37 cellular contexts compared by ENCODE assay signal in the genomic region with DNA sequence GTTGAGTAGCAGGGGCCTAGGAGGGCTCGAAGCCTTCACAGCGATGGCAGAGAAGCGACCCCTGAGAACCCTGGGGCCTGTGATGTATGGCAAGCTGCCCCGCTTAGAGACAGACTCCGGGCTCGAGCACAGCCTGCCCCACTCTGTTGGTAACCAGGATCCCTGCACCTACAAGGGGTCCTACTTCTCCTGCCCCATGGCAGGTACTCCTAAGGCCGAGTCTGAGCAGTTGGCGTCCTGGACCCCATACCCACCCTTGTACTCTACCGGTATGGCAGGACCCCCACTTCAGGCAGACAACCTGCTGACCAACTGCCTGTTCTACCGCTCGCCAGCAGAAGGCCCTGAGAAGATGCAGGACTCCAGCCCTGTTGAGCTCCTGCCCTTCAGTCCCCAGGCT. TPM values are rescaled to one million over a fixed set of nuclear protein-coding genes. Genes with fewer than 3 reads are reported as not detected.
"Had no signal": no experiment of that assay in that cellular context is flagged by ENCODE, and none has a peak within 500 bp of the region (broad histone marks: within the 10 kb centered on the region; RNA-seq: fewer than 3 reads in every experiment).

No MANE protein-coding gene starts in this region.

- H3K9me3 ChIP-seq: Peyer's patch had no signal

- ATAC-seq: activated naive CD8-positive, alpha-beta T cell treated with anti-CD3 and anti-CD28 coated beads, Interleukin-2, amount 50 U/mL, for 24 hours; activated T-cell treated with anti-CD3 and anti-CD28 coated beads, Interleukin-2, amount 50 U/mL, for 4 hours had no signal

- H3K27me3 ChIP-seq: Peyer's patch had no signal

- H3K27ac ChIP-seq: KMS-11 had no signal

- H3K9me3 Mint-ChIP-seq: activated B cell treated with CpG ODN at 0.5 μM for 24 hours; activated CD4-positive, alpha-beta memory T cell treated with anti-CD3 and anti-CD28 coated beads for 36 hours; activated naive CD4-positive, alpha-beta T cell treated with anti-CD3 and anti-CD28 coated beads, Interleukin-2, amount 10 ng/mL, durations not matched to agents 7 days and 5 days; activated naive CD8-positive, alpha-beta T cell treated with anti-CD3 and anti-CD28 coated beads, Interleukin-2, amount 50 U/mL, for 24 hours; activated T-cell treated with anti-CD3 and anti-CD28 coated beads, Interleukin-2, amount 50 U/mL, for 4 hours; brain had no signal

- H3K4me3 ChIP-seq: Peyer's patch had no signal

- DNase-seq: activated B cell treated with CpG ODN at 0.5 μM for 24 hours; activated CD4-positive, alpha-beta memory T cell treated with anti-CD3 and anti-CD28 coated beads for 36 hours; activated CD4-positive, alpha-beta T cell treated with anti-CD3 and anti-CD28 coated beads for 4 hours; activated CD4-positive, alpha-beta T cell treated with anti-CD3 and anti-CD28 coated beads, Interleukin-2, amount 50 U/mL, for 1 hour; activated CD4-positive, CD25-positive, alpha-beta regulatory T cell treated with anti-CD3 and anti-CD28 coated beads, Interleukin-2, amount 50 U/mL, for 72 hours; activated CD8-positive, alpha-beta memory T cell treated with anti-CD3 and anti-CD28 coated beads, Interleukin-2, amount 50 U/mL, for 4 hours; activated effector memory CD4-positive, alpha-beta T cell treated with Interleukin-2 at 50 U/mL for 16 hours; activated naive CD4-positive, alpha-beta T cell treated with anti-CD3 and anti-CD28 coated beads, Interleukin-2, amount 10 ng/mL, durations not matched to agents 7 days and 5 days; activated naive CD8-positive, alpha-beta T cell treated with anti-CD3 and anti-CD28 coated beads, Interleukin-2, amount 50 U/mL, for 24 hours; activated T-cell treated with anti-CD3 and anti-CD28 coated beads for 4 hours; activated T-cell treated with anti-CD3 and anti-CD28 coated beads, Interleukin-2, amount 50 U/mL, for 4 hours; anterior cingulate cortex; caudate nucleus; cerebellar nuclear complex; NCI-H1092 treated with DMSO at 0.1 percent for 48 hours; NCI-H1417; NCI-H187 treated with DMSO at 0.1 percent for 48 hours; NCI-H2081; NCI-H2171 treated with DMSO at 0.1 percent for 48 hours; NCI-H2227 treated with DMSO at 0.1 percent for 48 hours; NCI-H446; NCI-H510A treated with DMSO at 0.1 percent for 48 hours; NCI-H69; NCI-H82; Peyer's patch; Right ventricle myocardium superior; RPMI8226; SW 1271; T-helper 1 cell; T-helper 2 cell; T-helper 9 cell had no signal

- H3K4me3 Mint-ChIP-seq: activated B cell treated with CpG ODN at 0.5 μM for 24 hours; activated CD4-positive, alpha-beta memory T cell treated with anti-CD3 and anti-CD28 coated beads for 36 hours; activated naive CD4-positive, alpha-beta T cell treated with anti-CD3 and anti-CD28 coated beads, Interleukin-2, amount 10 ng/mL, durations not matched to agents 7 days and 5 days; activated naive CD8-positive, alpha-beta T cell; activated naive CD8-positive, alpha-beta T cell treated with anti-CD3 and anti-CD28 coated beads, Interleukin-2, amount 50 U/mL, for 24 hours; activated T-cell treated with anti-CD3 and anti-CD28 coated beads, Interleukin-2, amount 50 U/mL, for 4 hours; brain had no signal

- H3K4me2 ChIP-seq: KMS-11 had no signal

- FAIRE-seq: bronchial epithelial cell had no signal

- H3K27ac Mint-ChIP-seq: activated B cell treated with CpG ODN at 0.5 μM for 24 hours; activated CD4-positive, alpha-beta memory T cell treated with anti-CD3 and anti-CD28 coated beads for 36 hours; activated naive CD4-positive, alpha-beta T cell treated with anti-CD3 and anti-CD28 coated beads, Interleukin-2, amount 10 ng/mL, durations not matched to agents 7 days and 5 days; activated naive CD8-positive, alpha-beta T cell; activated naive CD8-positive, alpha-beta T cell treated with anti-CD3 and anti-CD28 coated beads, Interleukin-2, amount 50 U/mL, for 24 hours had no signal

- H3K27me3 Mint-ChIP-seq: activated B cell treated with CpG ODN at 0.5 μM for 24 hours; activated CD4-positive, alpha-beta memory T cell treated with anti-CD3 and anti-CD28 coated beads for 36 hours; activated naive CD4-positive, alpha-beta T cell treated with anti-CD3 and anti-CD28 coated beads, Interleukin-2, amount 10 ng/mL, durations not matched to agents 7 days and 5 days; activated naive CD8-positive, alpha-beta T cell; activated naive CD8-positive, alpha-beta T cell treated with anti-CD3 and anti-CD28 coated beads, Interleukin-2, amount 50 U/mL, for 24 hours had no signal

- H3K9ac ChIP-seq: KMS-11 had no signal

RNA-seq across cellular contexts. Expression of gene GOLGA6C, which starts 52.1 kb away (rescaled TPM):
- total RNA-seq: activated B cell treated with CpG ODN at 0.5 μM for 24 hours; activated CD4-positive, alpha-beta memory T cell treated with anti-CD3 and anti-CD28 coated beads for 36 hours; activated T-cell treated with anti-CD3 and anti-CD28 coated beads, Interleukin-2, amount 50 U/mL, for 4 hours; LHCN-M2; M059J; Peyer's patch; Right ventricle myocardium superior had no signal
